1 cellular context compared by ENCODE assay signal in genomic region chr12:113162102-113163029, GRCh38.
TF ChIP-seq lines count a peak whose summit lies in the region.

No MANE protein-coding gene starts in this region.

TF ChIP-seq in HEK293, 187 proteins besides CTCF, POLR2A, EP300 and RAD21 (continued from another document):
- TF ChIP-seq ZNF513 (tag by site-specific recombination; IDR thresholded peaks at IDR 0.05): no peak
TF ChIP-seq in HEK293: peak in this region for 5.
